ENCODE assay signal across 29 cellular contexts in genomic region chr9:133704711-133705181, GRCh38. TPM values are rescaled to one million over a fixed set of nuclear protein-coding genes. Genes with fewer than 3 reads are reported as not detected.
A peak's percentile ranks its signal among the peaks of the same experiment; 100 is the strongest.
DNase-seq lines count a peak whose midpoint lies in the region; ATAC-seq and TF ChIP-seq lines count a peak whose summit lies in the region.
"Had no signal": no experiment of that assay in that cellular context is flagged by ENCODE, and none has a peak within 500 bp of the region (broad histone marks: within the 10 kb centered on the region; RNA-seq: fewer than 3 reads in every experiment).

No MANE protein-coding gene starts in this region.

- TF ChIP-seq POLR2A in heart left ventricle (IDR thresholded peaks at IDR 0.05) = no peak

- no peaks in the 10 kb centered on the region for H3K9me3 Mint-ChIP-seq in activated T-cell treated with anti-CD3 and anti-CD28 coated beads, Interleukin-2, amount 50 U/mL, for 24 hours
- H3K9me3 Mint-ChIP-seq in activated T-cell treated with anti-CD3 and anti-CD28 coated beads, Interleukin-2, amount 50 U/mL, for 4 hours = no peaks in the 10 kb centered on the region
- no peaks in the 10 kb centered on the region for H3K9me3 Mint-ChIP-seq in CD4-positive, alpha-beta memory T cell
- no peaks in the 10 kb centered on the region for H3K9me3 Mint-ChIP-seq in immature natural killer cell
- no peaks in the 10 kb centered on the region for H3K9me3 Mint-ChIP-seq in activated CD8-positive, alpha-beta memory T cell treated with anti-CD3 and anti-CD28 coated beads, Interleukin-2, amount 10 ng/mL, durations not matched to agents 7 days and 5 days (ENCODE audit: low read depth)
- H3K9me3 Mint-ChIP-seq: activated naive CD4-positive, alpha-beta T cell treated with anti-CD3 and anti-CD28 coated beads, Interleukin-2, amount 50 U/mL, for 72 hours; activated T-helper 1 cell treated with anti-CD3 and anti-CD28 coated beads, Interleukin-12 subunit alpha, Interleukin-12 subunit beta, Interleukin-2, Interleukin-4 antibody, amounts not matched to agents 30 ng/mL and 10 ng/mL and 1 ng/mL, durations not matched to agents 14 hours and 24 hours and 36 hours; stimulated activated memory B cell treated with anti-CD40 and anti-IgM and Interleukin-4, amounts not matched to agents 10 μg/mL and 1 μg/mL and 100 μg/mL, for 72 hours had no signal

- peaks cover 55% of the 10 kb centered on the region for H3K4me1 ChIP-seq in CD4-positive, alpha-beta memory T cell (ENCODE audit: insufficient read depth, low read length)
- H3K4me1 ChIP-seq in heart left ventricle = peaks cover 0 to 41% (median 20%) of the 10 kb centered on the region in 12 donors
- H3K4me1 ChIP-seq: colonic mucosa had no signal

- peaks cover 3% of the 10 kb centered on the region for H3K36me3 Mint-ChIP-seq in activated T-cell treated with anti-CD3 and anti-CD28 coated beads, Interleukin-2, amount 50 U/mL, for 24 hours (ENCODE audit: low read depth)
- H3K36me3 Mint-ChIP-seq in activated T-cell treated with anti-CD3 and anti-CD28 coated beads, Interleukin-2, amount 50 U/mL, for 4 hours (ENCODE audit: insufficient read depth) = no peaks in the 10 kb centered on the region
- peaks cover 0 to 2% of the 10 kb centered on the region in 2 donors for H3K36me3 Mint-ChIP-seq in CD4-positive, alpha-beta memory T cell
- H3K36me3 Mint-ChIP-seq in immature natural killer cell = no peaks in the 10 kb centered on the region
- no peaks in the 10 kb centered on the region for H3K36me3 Mint-ChIP-seq in activated CD8-positive, alpha-beta memory T cell treated with anti-CD3 and anti-CD28 coated beads, Interleukin-2, amount 10 ng/mL, durations not matched to agents 7 days and 5 days
- H3K36me3 Mint-ChIP-seq: stimulated activated memory B cell treated with anti-CD40 and anti-IgM and Interleukin-4, amounts not matched to agents 10 μg/mL and 1 μg/mL and 100 μg/mL, for 72 hours had no signal

- no peak overlapping the region for H3K4me3 Mint-ChIP-seq in activated T-cell treated with anti-CD3 and anti-CD28 coated beads, Interleukin-2, amount 50 U/mL, for 24 hours
- H3K4me3 Mint-ChIP-seq in activated T-cell treated with anti-CD3 and anti-CD28 coated beads, Interleukin-2, amount 50 U/mL, for 4 hours = no peak overlapping the region
- H3K4me3 Mint-ChIP-seq in CD4-positive, alpha-beta memory T cell = peak overlapping the region in 1 of 8 donors; percentile 42
- H3K4me3 Mint-ChIP-seq in immature natural killer cell = no peak overlapping the region
- H3K4me3 Mint-ChIP-seq in activated CD8-positive, alpha-beta memory T cell treated with anti-CD3 and anti-CD28 coated beads, Interleukin-2, amount 10 ng/mL, durations not matched to agents 7 days and 5 days = no peak overlapping the region
- H3K4me3 Mint-ChIP-seq: activated T-helper 1 cell treated with anti-CD3 and anti-CD28 coated beads, Interleukin-12 subunit alpha, Interleukin-12 subunit beta, Interleukin-2, Interleukin-4 antibody, amounts not matched to agents 30 ng/mL and 10 ng/mL and 1 ng/mL, durations not matched to agents 14 hours and 24 hours and 36 hours; B cell; stimulated activated memory B cell treated with anti-CD40 and anti-IgM and Interleukin-4, amounts not matched to agents 10 μg/mL and 1 μg/mL and 100 μg/mL, for 72 hours; T-helper 17 cell had no signal

- H3K4me1 Mint-ChIP-seq in activated T-cell treated with anti-CD3 and anti-CD28 coated beads, Interleukin-2, amount 50 U/mL, for 24 hours (ENCODE audit: low read depth) = peaks cover 54% of the 10 kb centered on the region
- peaks cover 39% of the 10 kb centered on the region for H3K4me1 Mint-ChIP-seq in activated T-cell treated with anti-CD3 and anti-CD28 coated beads, Interleukin-2, amount 50 U/mL, for 4 hours (ENCODE audit: low read depth)
- H3K4me1 Mint-ChIP-seq in CD4-positive, alpha-beta memory T cell = peaks cover 29 to 64% (median 42%) of the 10 kb centered on the region in 4 donors
- peaks cover 0 to 11% of the 10 kb centered on the region in 2 donors for H3K4me1 Mint-ChIP-seq in immature natural killer cell
- H3K4me1 Mint-ChIP-seq in activated CD8-positive, alpha-beta memory T cell treated with anti-CD3 and anti-CD28 coated beads, Interleukin-2, amount 10 ng/mL, durations not matched to agents 7 days and 5 days = peaks cover 24% of the 10 kb centered on the region

- no peak overlapping the region for H3K4me3 ChIP-seq in CD4-positive, alpha-beta memory T cell (ENCODE audit: low read length in 2 of 2)
- H3K4me3 ChIP-seq in heart left ventricle = no peak overlapping the region
- H3K4me3 ChIP-seq: colonic mucosa had no signal

- 81 to 92% (median 88%) methylated on average over 19 to 23 of the region's 23 CpGs for WGBS in heart left ventricle, 4 donors

- POLR2A ChIA-PET in CD4-positive, alpha-beta memory T cell (lab: Charles Lee; ENCODE audit: partially characterized antibody) = no interaction called here

- no peak for DNase-seq in activated T-cell treated with anti-CD3 and anti-CD28 coated beads, Interleukin-2, amount 50 U/mL, for 24 hours
- no peak for DNase-seq in activated T-cell treated with anti-CD3 and anti-CD28 coated beads, Interleukin-2, amount 50 U/mL, for 4 hours
- DNase-seq in CD4-positive, alpha-beta memory T cell = peak in 1 of 5 donors; percentile 16
- DNase-seq in heart left ventricle (peak in 4 of 5 donors; percentile 3 to 51 (median 18)), posterior vena cava (ENCODE audit: low spot score) (peak; percentile 61), immature natural killer cell (no peak), NCI-H1417 treated with DMSO at 0.1 percent for 48 hours (lab: John Stamatoyannopoulos, UW) (no peak)
- no peak for DNase-seq in activated CD8-positive, alpha-beta memory T cell treated with anti-CD3 and anti-CD28 coated beads, Interleukin-2, amount 10 ng/mL, durations not matched to agents 7 days and 5 days
- DNase-seq: activated CD4-positive, alpha-beta T cell treated with anti-CD3 and anti-CD28 coated beads for 48 hours; colonic mucosa; DND-41; effector CD8-positive, alpha-beta T cell; HCEC 1CT; NCI-H1092 treated with DMSO at 0.1 percent for 48 hours; NCI-H2029; NCI-H2227 treated with DMSO at 0.1 percent for 48 hours; NCI-H774; stimulated activated CD4-positive, alpha-beta T cell treated with anti-CD3 and anti-CD28 coated beads, Interleukin-12 subunit alpha, Interleukin-12 subunit beta, amount 100 ng/mL, for 4 hours; stimulated activated CD4-positive, alpha-beta T cell treated with anti-CD3 and anti-CD28 coated beads, Interleukin-4, amount 100 ng/mL, for 24 hours; substantia nigra had no signal

- no peak overlapping the region for H3K27ac ChIP-seq in CD4-positive, alpha-beta memory T cell (ENCODE audit: low read depth, low read length)
- no peak overlapping the region for H3K27ac ChIP-seq in heart left ventricle
- H3K27ac ChIP-seq: colonic mucosa, epithelial cell of prostate, RWPE1 had no signal

- intact Hi-C loops in CD4-positive, alpha-beta memory T cell (cut with micrococcal nuclease) = no loop called here
- intact Hi-C loops in heart left ventricle (cut with DNase I) = no loop called here
- intact Hi-C loops in posterior vena cava (cut with DNase I) = no loop called here

- no peak for TF ChIP-seq CTCF in heart left ventricle (IDR thresholded peaks at IDR 0.05)

- no peaks in the 10 kb centered on the region for H3K27me3 ChIP-seq in CD4-positive, alpha-beta memory T cell (ENCODE audit: insufficient read depth, low read length)
- peaks cover 0 to 32% (median 20%) of the 10 kb centered on the region in 9 donors for H3K27me3 ChIP-seq in heart left ventricle

- no peaks in the 10 kb centered on the region for H3K27me3 Mint-ChIP-seq in activated T-cell treated with anti-CD3 and anti-CD28 coated beads, Interleukin-2, amount 50 U/mL, for 24 hours
- H3K27me3 Mint-ChIP-seq in activated T-cell treated with anti-CD3 and anti-CD28 coated beads, Interleukin-2, amount 50 U/mL, for 4 hours (ENCODE audit: low read depth) = no peaks in the 10 kb centered on the region
- no peaks in the 10 kb centered on the region for H3K27me3 Mint-ChIP-seq in CD4-positive, alpha-beta memory T cell
- H3K27me3 Mint-ChIP-seq in immature natural killer cell (ENCODE audit: low read depth in 3 of 3) = no peaks in the 10 kb centered on the region
- H3K27me3 Mint-ChIP-seq in activated CD8-positive, alpha-beta memory T cell treated with anti-CD3 and anti-CD28 coated beads, Interleukin-2, amount 10 ng/mL, durations not matched to agents 7 days and 5 days = peaks cover 8% of the 10 kb centered on the region
- H3K27me3 Mint-ChIP-seq: T-helper 17 cell had no signal

- no peaks in the 10 kb centered on the region for H3K36me3 ChIP-seq in CD4-positive, alpha-beta memory T cell (ENCODE audit: insufficient read depth, low read length)
- no peaks in the 10 kb centered on the region for H3K36me3 ChIP-seq in heart left ventricle
- H3K36me3 ChIP-seq: colonic mucosa had no signal

- H3K27ac Mint-ChIP-seq in activated T-cell treated with anti-CD3 and anti-CD28 coated beads, Interleukin-2, amount 50 U/mL, for 24 hours = peak overlapping the region; percentile 22
- H3K27ac Mint-ChIP-seq in CD4-positive, alpha-beta memory T cell = peak overlapping the region in 6 of 7 donors; percentile 32 to 96 (median 65)
- no peak overlapping the region for H3K27ac Mint-ChIP-seq in immature natural killer cell
- H3K27ac Mint-ChIP-seq in activated CD8-positive, alpha-beta memory T cell treated with anti-CD3 and anti-CD28 coated beads, Interleukin-2, amount 10 ng/mL, durations not matched to agents 7 days and 5 days = no peak overlapping the region
- H3K27ac Mint-ChIP-seq: activated naive CD4-positive, alpha-beta T cell treated with anti-CD3 and anti-CD28 coated beads, Interleukin-2, amount 50 U/mL, for 72 hours; activated T-helper 1 cell treated with anti-CD3 and anti-CD28 coated beads, Interleukin-12 subunit alpha, Interleukin-12 subunit beta, Interleukin-2, Interleukin-4 antibody, amounts not matched to agents 30 ng/mL and 10 ng/mL and 1 ng/mL, durations not matched to agents 14 hours and 24 hours and 36 hours; B cell; stimulated activated memory B cell treated with anti-CD40 and anti-IgM and Interleukin-4, amounts not matched to agents 10 μg/mL and 1 μg/mL and 100 μg/mL, for 72 hours; T-helper 17 cell had no signal

- CTCF ChIA-PET in CD4-positive, alpha-beta memory T cell (lab: Charles Lee; ENCODE audit: partially characterized antibody) = no interaction called here
- CTCF ChIA-PET in activated CD8-positive, alpha-beta memory T cell treated with anti-CD3 and anti-CD28 coated beads, Interleukin-2, amount 10 ng/mL, durations not matched to agents 7 days and 5 days (lab: Charles Lee) = no interaction called here

- no peak for ATAC-seq in activated T-cell treated with anti-CD3 and anti-CD28 coated beads, Interleukin-2, amount 50 U/mL, for 4 hours
- no peak for ATAC-seq in heart left ventricle
- no peak for ATAC-seq in activated CD8-positive, alpha-beta memory T cell treated with anti-CD3 and anti-CD28 coated beads, Interleukin-2, amount 10 ng/mL, durations not matched to agents 7 days and 5 days
- ATAC-seq: activated naive CD4-positive, alpha-beta T cell treated with anti-CD3 and anti-CD28 coated beads, Interleukin-2, amount 50 U/mL, for 72 hours; right cardiac atrium; SK-N-SH treated with all-trans-retinoic acid at 6 μM for 48 hours; stimulated activated memory B cell treated with anti-CD40 and anti-IgM and Interleukin-4, amounts not matched to agents 10 μg/mL and 1 μg/mL and 100 μg/mL, for 72 hours; T-helper 17 cell had no signal

- no peaks in the 10 kb centered on the region for H3K9me3 ChIP-seq in CD4-positive, alpha-beta memory T cell (ENCODE audit: control insufficient read depth in 1 of 2, low read length in 2 of 2)
- no peaks in the 10 kb centered on the region for H3K9me3 ChIP-seq in heart left ventricle
- H3K9me3 ChIP-seq: colonic mucosa had no signal

RNA-seq across cellular contexts. Expression of gene SARDH, which starts 33.4 kb away (rescaled TPM):
- total RNA-seq in activated T-cell treated with anti-CD3 and anti-CD28 coated beads, Interleukin-2, amount 50 U/mL, for 4 hours = 1 to 10 TPM; 3.6 to 5.5 (median 5.0) TPM
- 10 to 100 TPM; 18.6 to 19.3 TPM for total RNA-seq in CD4-positive, alpha-beta memory T cell
- 1 to 10 TPM; 2.5 to 4.1 TPM for polyA plus RNA-seq in CD4-positive, alpha-beta memory T cell
- total RNA-seq in heart left ventricle (1 to 10 TPM in 2 of 9 donors, under 1 TPM in 7; 0.23 to 1.7 (median 0.70) TPM), posterior vena cava (1 to 10 TPM in 1 of 2 donors, under 1 TPM in 1; 0.62 to 1.8 TPM)
- polyA plus RNA-seq in heart left ventricle (under 1 TPM; 0.19 to 0.29 TPM), immature natural killer cell (1 to 10 TPM in 2 of 3 donors, under 1 TPM in 1; 0.08 to 6.8 (median 1.2) TPM)
- total RNA-seq in activated CD8-positive, alpha-beta memory T cell treated with anti-CD3 and anti-CD28 coated beads, Interleukin-2, amount 10 ng/mL, durations not matched to agents 7 days and 5 days = under 1 TPM; 0.38 to 0.56 TPM

Comparison
In these comparisons a context has a peak if more than half of its experiments do, and no peak if none do; other contexts are left out.
1. DNase-seq: peak in heart left ventricle (4 of 5) and posterior vena cava (single experiment); none in activated T-cell treated with anti-CD3 and anti-CD28 coated beads, Interleukin-2, amount 50 U/mL, for 24 hours (single experiment), activated T-cell treated with anti-CD3 and anti-CD28 coated beads, Interleukin-2, amount 50 U/mL, for 4 hours (single experiment), immature natural killer cell (0 of 3), NCI-H1417 treated with DMSO at 0.1 percent for 48 hours (single experiment) and activated CD8-positive, alpha-beta memory T cell treated with anti-CD3 and anti-CD28 coated beads, Interleukin-2, amount 10 ng/mL, durations not matched to agents 7 days and 5 days (single experiment).
2. H3K27ac Mint-ChIP-seq: peak in activated T-cell treated with anti-CD3 and anti-CD28 coated beads, Interleukin-2, amount 50 U/mL, for 24 hours (single experiment) and CD4-positive, alpha-beta memory T cell (6 of 7); none in immature natural killer cell (0 of 6) and activated CD8-positive, alpha-beta memory T cell treated with anti-CD3 and anti-CD28 coated beads, Interleukin-2, amount 10 ng/mL, durations not matched to agents 7 days and 5 days (single experiment).